7 cellular contexts compared by ENCODE assay signal in the genomic region with DNA sequence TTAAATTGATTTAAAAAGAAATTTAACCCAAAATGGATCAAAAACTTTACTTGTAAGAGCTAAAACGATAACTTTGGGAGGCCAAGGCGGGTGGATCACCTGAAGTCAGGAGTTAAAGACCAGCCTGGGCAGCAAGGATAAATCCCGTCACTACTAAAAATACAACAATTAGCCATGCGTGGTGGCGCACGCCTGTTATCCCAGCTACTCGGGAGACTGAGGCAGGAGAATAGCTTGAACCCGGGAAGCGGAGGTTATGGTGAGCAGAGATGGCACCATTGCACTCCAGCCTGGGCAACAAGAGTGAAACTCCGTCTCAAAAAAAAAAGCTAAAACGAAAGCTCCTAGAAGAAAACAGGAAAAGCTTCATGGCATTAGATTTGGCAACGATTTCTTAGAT. TPM values are rescaled to one million over a fixed set of nuclear protein-coding genes. Genes with fewer than 3 reads are reported as not detected.
DNase-seq lines count a peak whose midpoint lies in the region; ATAC-seq and TF ChIP-seq lines count a peak whose summit lies in the region.
"Not testable (repeated sequence)": the region's sequence is repeated elsewhere in the genome, so short reads cannot be mapped to it uniquely, and the experiment has no call there.

No MANE protein-coding gene starts in this region.

- peak overlapping the region; percentile 81; the same call in 1 of the 2 replicates for H2AFZ ChIP-seq in OCI-LY7 (ENCODE audit: low read length)

- POLR2A ChIA-PET in OCI-LY7 (lab: Charles Lee) (interaction anchor here (0.9 to 3.2 kb wide), 3 partner anchors 26 to 90 kb away, joined by 4 to 24 read pairs (median 7); partner anchors contain the start of gene MAN2A2), MCF 10A (lab: Yijun Ruan, JAX) (interaction anchor here (0.6 to 10.1 kb wide), 13 partner anchors 7 to 762 kb away, joined by 3 to 150 read pairs (median 5); partner anchors contain the start of gene MAN2A2)
- POLR2A ChIA-PET in activated CD8-positive, alpha-beta T cell treated with anti-CD3 and anti-CD28 coated beads for 36 hours (lab: Charles Lee), result interaction anchor here (0.7 to 9.1 kb wide), 4 partner anchors 11 to 28 kb away, joined by 3 to 133 read pairs (median 6); partner anchors contain the start of gene MAN2A2
- POLR2A ChIA-PET in naive thymus-derived CD4-positive, alpha-beta T cell (lab: Charles Lee), result interaction anchor here (0.6 to 9.3 kb wide), 12 partner anchors 7 to 994 kb away, joined by 3 to 213 read pairs (median 4); partner anchors contain the start of genes MAN2A2, RCCD1 and VPS33B

- H3K27me3 ChIP-seq in naive thymus-derived CD4-positive, alpha-beta T cell (ENCODE audit: control insufficient read depth in 2 of 2, insufficient read depth in 2 of 2, low read length in 2 of 2), result not testable (repeated sequence)

- peak overlapping the region; percentile 81 for H3K27ac ChIP-seq in OCI-LY7 (ENCODE audit: low read depth, low read length, poor library complexity, severe bottlenecking)
- peak overlapping the region; percentile 79 for H3K27ac ChIP-seq in naive thymus-derived CD4-positive, alpha-beta T cell (ENCODE audit: low read depth, low read length)

- peaks cover 43% of the 10 kb centered on the region for H3K4me1 ChIP-seq in OCI-LY7 (ENCODE audit: insufficient read depth, low read length, poor library complexity, severe bottlenecking)
- peaks cover 18 to 35% of the 10 kb centered on the region in 2 donors for H3K4me1 ChIP-seq in naive thymus-derived CD4-positive, alpha-beta T cell (ENCODE audit: control insufficient read depth in 2 of 2, insufficient read depth in 2 of 2, low read length in 2 of 2)

- peak overlapping the region; percentile 99 for H3K27ac Mint-ChIP-seq in activated CD8-positive, alpha-beta T cell treated with anti-CD3 and anti-CD28 coated beads for 36 hours
- H3K27ac Mint-ChIP-seq in MCF 10A (ENCODE audit: low read depth, unreplicated experiment), result peak overlapping the region; percentile 96
- H3K27ac Mint-ChIP-seq in naive thymus-derived CD4-positive, alpha-beta T cell, result peak overlapping the region; percentile 94 to 99 (median 98)
- H3K27ac Mint-ChIP-seq in stimulated activated naive CD8-positive, alpha-beta T cell treated with anti-CD3 and anti-CD28 coated beads, Interleukin-15, Interleukin-2, amounts not matched to agents 100 ng/mL and 50 ng/mL, for 24 hours, result peak overlapping the region; percentile 99

- not testable (repeated sequence) for TF ChIP-seq CTCF in GM12864 (IDR thresholded peaks at IDR 0.05; ENCODE audit: low read depth, low read length, missing control alignments); OCI-LY7 (conservative IDR thresholded peaks at IDR 0.05; ENCODE audit: low read length); activated CD8-positive, alpha-beta T cell treated with anti-CD3 and anti-CD28 coated beads for 36 hours (IDR thresholded peaks at IDR 0.05); MCF 10A (IDR thresholded peaks at IDR 0.05; ENCODE audit: unreplicated experiment); fibroblast of villous mesenchyme (IDR thresholded peaks at IDR 0.05; ENCODE audit: insufficient read depth, low read depth, low read length)

- peaks cover 26% of the 10 kb centered on the region for H3K4me1 Mint-ChIP-seq in activated CD8-positive, alpha-beta T cell treated with anti-CD3 and anti-CD28 coated beads for 36 hours (ENCODE audit: low read depth)
- peaks cover 21% of the 10 kb centered on the region for H3K4me1 Mint-ChIP-seq in MCF 10A (ENCODE audit: insufficient read depth, unreplicated experiment)
- peaks cover 23 to 51% (median 35%) of the 10 kb centered on the region in 7 donors for H3K4me1 Mint-ChIP-seq in naive thymus-derived CD4-positive, alpha-beta T cell
- peaks cover 41% of the 10 kb centered on the region for H3K4me1 Mint-ChIP-seq in stimulated activated naive CD8-positive, alpha-beta T cell treated with anti-CD3 and anti-CD28 coated beads, Interleukin-15, Interleukin-2, amounts not matched to agents 100 ng/mL and 50 ng/mL, for 24 hours (ENCODE audit: low read depth)

- ATAC-seq in activated CD8-positive, alpha-beta T cell treated with anti-CD3 and anti-CD28 coated beads for 36 hours; naive thymus-derived CD4-positive, alpha-beta T cell: not testable (repeated sequence)

- H3K4me2 ChIP-seq in OCI-LY7 (ENCODE audit: low read length), result peak overlapping the region; percentile 87

- H3K27me3 Mint-ChIP-seq in activated CD8-positive, alpha-beta T cell treated with anti-CD3 and anti-CD28 coated beads for 36 hours; MCF 10A (ENCODE audit: insufficient read depth, unreplicated experiment); naive thymus-derived CD4-positive, alpha-beta T cell; stimulated activated naive CD8-positive, alpha-beta T cell treated with anti-CD3 and anti-CD28 coated beads, Interleukin-15, Interleukin-2, amounts not matched to agents 100 ng/mL and 50 ng/mL, for 24 hours: not testable (repeated sequence)

- H3K36me3 Mint-ChIP-seq in activated CD8-positive, alpha-beta T cell treated with anti-CD3 and anti-CD28 coated beads for 36 hours (ENCODE audit: low read depth); naive thymus-derived CD4-positive, alpha-beta T cell; stimulated activated naive CD8-positive, alpha-beta T cell treated with anti-CD3 and anti-CD28 coated beads, Interleukin-15, Interleukin-2, amounts not matched to agents 100 ng/mL and 50 ng/mL, for 24 hours (ENCODE audit: low read depth): not testable (repeated sequence)
- peaks cover 13% of the 10 kb centered on the region for H3K36me3 Mint-ChIP-seq in MCF 10A (ENCODE audit: insufficient read depth, unreplicated experiment)

- not testable (repeated sequence) for BruUV-seq in OCI-LY7 (replicated peaks; lab: Mats Ljungman, UMichigan); MCF 10A (replicated peaks; lab: Mats Ljungman, UMichigan)

- H3K9me2 ChIP-seq in OCI-LY7 (ENCODE audit: insufficient read depth, low read length), result not testable (repeated sequence)

- not testable (repeated sequence) for H3K9me3 Mint-ChIP-seq in activated CD8-positive, alpha-beta T cell treated with anti-CD3 and anti-CD28 coated beads for 36 hours; MCF 10A (ENCODE audit: unreplicated experiment); naive thymus-derived CD4-positive, alpha-beta T cell; stimulated activated naive CD8-positive, alpha-beta T cell treated with anti-CD3 and anti-CD28 coated beads, Interleukin-15, Interleukin-2, amounts not matched to agents 100 ng/mL and 50 ng/mL, for 24 hours

- DNase-seq in GM12864 (ENCODE audit: low read depth); activated CD8-positive, alpha-beta T cell treated with anti-CD3 and anti-CD28 coated beads for 36 hours; MCF 10A (ENCODE audit: unreplicated experiment); fibroblast of villous mesenchyme (ENCODE audit: low read depth): not testable (repeated sequence)
- DNase-seq in OCI-LY7 (ENCODE audit: low spot score), result peak; percentile 16
- DNase-seq in naive thymus-derived CD4-positive, alpha-beta T cell, result peak in 1 of 9 donors; percentile 8

- CTCF ChIA-PET in OCI-LY7 (lab: Charles Lee; ENCODE audit: unreplicated experiment), result not testable (repeated sequence)
- CTCF ChIA-PET in activated CD8-positive, alpha-beta T cell treated with anti-CD3 and anti-CD28 coated beads for 36 hours (lab: Charles Lee), result interaction anchor here (1.2 to 11.3 kb wide), 4 partner anchors 27 to 74 kb away, joined by 4 to 255 read pairs (median 109); partner anchors contain the start of genes MAN2A2 and RCCD1
- CTCF ChIA-PET in MCF 10A (lab: Yijun Ruan, JAX), result interaction anchor here (0.6 to 11.3 kb wide), 3 partner anchors 17 to 1140 kb away, joined by 3 to 131 read pairs (median 108); partner anchors contain the start of gene MAN2A2
- CTCF ChIA-PET in naive thymus-derived CD4-positive, alpha-beta T cell (lab: Charles Lee), result interaction anchor here (0.7 to 10.2 kb wide), 4 partner anchors 26 to 541 kb away, joined by 3 to 150 read pairs (median 35); partner anchors contain the start of genes IQGAP1, MAN2A2 and RCCD1

- not testable (repeated sequence) for H3K36me3 ChIP-seq in OCI-LY7 (ENCODE audit: insufficient read depth, low read length); naive thymus-derived CD4-positive, alpha-beta T cell (ENCODE audit: control insufficient read depth in 2 of 3, insufficient read depth in 3 of 3, low read length in 3 of 3)

- peak overlapping the region; percentile 99 for H3K4me3 Mint-ChIP-seq in activated CD8-positive, alpha-beta T cell treated with anti-CD3 and anti-CD28 coated beads for 36 hours
- H3K4me3 Mint-ChIP-seq in MCF 10A (ENCODE audit: unreplicated experiment), result peak overlapping the region; percentile 95
- peak overlapping the region; percentile 87 to 100 (median 98) for H3K4me3 Mint-ChIP-seq in naive thymus-derived CD4-positive, alpha-beta T cell
- peak overlapping the region; percentile 99 for H3K4me3 Mint-ChIP-seq in stimulated activated naive CD8-positive, alpha-beta T cell treated with anti-CD3 and anti-CD28 coated beads, Interleukin-15, Interleukin-2, amounts not matched to agents 100 ng/mL and 50 ng/mL, for 24 hours

- intact Hi-C loops in OCI-LY7 (cut with micrococcal nuclease; ENCODE audit: unreplicated experiment); activated CD8-positive, alpha-beta T cell treated with anti-CD3 and anti-CD28 coated beads for 36 hours (cut with micrococcal nuclease); MCF 10A (cut with micrococcal nuclease); naive thymus-derived CD4-positive, alpha-beta T cell (cut with micrococcal nuclease): not testable (repeated sequence)

- H4K20me1 ChIP-seq in OCI-LY7 (ENCODE audit: insufficient read depth, low read length), result not testable (repeated sequence)

- H3K4me3 ChIP-seq in GM12864 (ENCODE audit: low read depth, low read length), result peak overlapping the region; percentile 99
- H3K4me3 ChIP-seq in OCI-LY7 (ENCODE audit: low read depth, low read length, poor library complexity, severe bottlenecking), result peak overlapping the region; percentile 79
- peak overlapping the region; percentile 71 for H3K4me3 ChIP-seq in fibroblast of villous mesenchyme (ENCODE audit: low read depth, low read length)
- H3K4me3 ChIP-seq in naive thymus-derived CD4-positive, alpha-beta T cell (ENCODE audit: low read length), result peak overlapping the region; percentile 68

- H3K79me2 ChIP-seq in OCI-LY7 (ENCODE audit: insufficient read depth, low read depth, low read length), result peaks cover 17% of the 10 kb centered on the region; the same call in 1 of the 2 replicates

- H3K9me3 ChIP-seq in OCI-LY7 (ENCODE audit: low read length); naive thymus-derived CD4-positive, alpha-beta T cell (ENCODE audit: control insufficient read depth in 2 of 3, low read length in 3 of 3): not testable (repeated sequence)

RNA-seq across cellular contexts. Expression of gene HDDC3, which starts 3.1 kb away (rescaled TPM):
- total RNA-seq in OCI-LY7 (2014; rRNA removed; shearing (Covaris generic)), result 31.8 and 35.8 TPM in 2 replicates
- 38.6 and 39.7 TPM in 2 replicates for total RNA-seq in OCI-LY7 (2022)
- 10 to 100 TPM; 34.2 to 35.6 TPM for total RNA-seq in activated CD8-positive, alpha-beta T cell treated with anti-CD3 and anti-CD28 coated beads for 36 hours
- total RNA-seq in MCF 10A (2022), result 23.6 and 25.5 TPM in 2 replicates
- total RNA-seq in fibroblast of villous mesenchyme, result 9.5 and 10.3 TPM in 2 replicates
- 10 to 100 TPM; 13.3 to 34.2 (median 29.0) TPM for total RNA-seq in naive thymus-derived CD4-positive, alpha-beta T cell
- 10 to 100 TPM; 48.9 to 50.9 TPM for polyA plus RNA-seq in naive thymus-derived CD4-positive, alpha-beta T cell

RNA-seq across cellular contexts. Expression of gene UNC45A, which starts 5.8 kb away (rescaled TPM):
- total RNA-seq in OCI-LY7 (2014; rRNA removed; shearing (Covaris generic)), result 38.3 and 46.1 TPM in 2 replicates
- total RNA-seq in OCI-LY7 (2022) (62.3 and 68.0 TPM in 2 replicates), MCF 10A (2022) (61.7 and 63.1 TPM in 2 replicates), fibroblast of villous mesenchyme (65.1 and 69.1 TPM in 2 replicates)
- total RNA-seq in activated CD8-positive, alpha-beta T cell treated with anti-CD3 and anti-CD28 coated beads for 36 hours, result 10 to 100 TPM; 65.0 to 66.8 TPM
- 10 to 100 TPM; 34.2 to 72.7 (median 62.0) TPM for total RNA-seq in naive thymus-derived CD4-positive, alpha-beta T cell
- 10 to 100 TPM; 57.3 to 75.1 TPM for polyA plus RNA-seq in naive thymus-derived CD4-positive, alpha-beta T cell

RNA-seq across cellular contexts. Expression of gene RCCD1, which starts 25.4 kb away (rescaled TPM):
- 74.8 and 77.7 TPM in 2 replicates for total RNA-seq in OCI-LY7 (2014; rRNA removed; shearing (Covaris generic))
- total RNA-seq in OCI-LY7 (2022) (84.5 and 96.9 TPM in 2 replicates), MCF 10A (2022) (21.5 and 29.0 TPM in 2 replicates), fibroblast of villous mesenchyme (12.9 and 14.7 TPM in 2 replicates)
- 10 to 100 TPM; 30.0 to 30.9 TPM for total RNA-seq in activated CD8-positive, alpha-beta T cell treated with anti-CD3 and anti-CD28 coated beads for 36 hours
- 10 to 100 TPM in 3 of 5 experiments, 1 to 10 TPM in 2; 5.8 to 24.6 (median 16.3) TPM for total RNA-seq in naive thymus-derived CD4-positive, alpha-beta T cell
- 1 to 10 TPM; 2.5 to 3.9 TPM for polyA plus RNA-seq in naive thymus-derived CD4-positive, alpha-beta T cell

RNA-seq across cellular contexts. Expression of gene MAN2A2, which starts 26.1 kb away (rescaled TPM):
- 6.6 and 12.2 TPM in 2 replicates for total RNA-seq in OCI-LY7 (2014; rRNA removed; shearing (Covaris generic))
- total RNA-seq in OCI-LY7 (2022) (11.6 and 17.4 TPM in 2 replicates), MCF 10A (2022) (42.1 and 42.4 TPM in 2 replicates), fibroblast of villous mesenchyme (11.9 and 15.1 TPM in 2 replicates)
- 10 to 100 TPM; 85.0 to 87.7 TPM for total RNA-seq in activated CD8-positive, alpha-beta T cell treated with anti-CD3 and anti-CD28 coated beads for 36 hours
- 100 to 1,000 TPM; 117 to 171 (median 149) TPM for total RNA-seq in naive thymus-derived CD4-positive, alpha-beta T cell
- polyA plus RNA-seq in naive thymus-derived CD4-positive, alpha-beta T cell, result 1 to 10 TPM; 7.1 to 8.4 TPM

RNA-seq across cellular contexts. Expression of gene FES, which starts 44.9 kb away (rescaled TPM):
- 3.3 and 4.7 TPM in 2 replicates for total RNA-seq in OCI-LY7 (2014; rRNA removed; shearing (Covaris generic))
- total RNA-seq in OCI-LY7 (2022) (3.0 and 3.2 TPM in 2 replicates), MCF 10A (2022) (0.32 and 0.91 TPM in 2 replicates), fibroblast of villous mesenchyme (17.3 and 26.1 TPM in 2 replicates)
- total RNA-seq in activated CD8-positive, alpha-beta T cell treated with anti-CD3 and anti-CD28 coated beads for 36 hours, result 1 to 10 TPM; 4.1 to 4.6 TPM
- 10 to 100 TPM in 2 of 5 experiments, 1 to 10 TPM in 3; 2.3 to 78.6 (median 9.1) TPM for total RNA-seq in naive thymus-derived CD4-positive, alpha-beta T cell
- not detected for polyA plus RNA-seq in naive thymus-derived CD4-positive, alpha-beta T cell
